Comparison of ENCODE assay signal across 23 cellular contexts in the genomic region with DNA sequence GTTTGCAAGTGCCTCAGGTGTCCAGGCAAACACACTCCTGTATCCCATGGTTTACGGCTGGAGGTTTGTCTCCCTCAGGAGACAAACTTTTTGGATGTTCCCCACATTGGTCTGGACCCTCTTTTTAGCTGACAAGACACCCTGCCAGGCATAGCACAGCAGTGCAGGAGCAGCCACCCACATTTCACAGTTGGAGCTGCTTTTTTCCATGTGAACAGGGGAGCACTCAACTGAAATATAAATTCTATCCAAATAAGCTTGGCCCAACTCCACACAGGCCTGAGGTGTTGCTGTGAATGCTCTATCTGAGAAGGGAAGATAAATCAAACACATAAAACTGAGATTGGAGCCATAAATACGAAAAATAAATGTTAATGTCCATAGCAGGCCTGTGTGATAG.
"Had no signal": no experiment of that assay in that cellular context is flagged by ENCODE, and none has a peak within 500 bp of the region (broad histone marks: within the 10 kb centered on the region; RNA-seq: fewer than 3 reads in every experiment).

No MANE protein-coding gene starts in this region.

- H3K27me3 Mint-ChIP-seq: dendritic cell treated with granulocyte-macrophage colony-stimulating factor and Interleukin-4, amounts not matched to agents 40 ng/mL and 50 ng/mL, for 4 days; effector memory CD8-positive, alpha-beta T cell had no signal

- ATAC-seq: effector memory CD8-positive, alpha-beta T cell; esophagus mucosa; gastrocnemius medialis; gastroesophageal sphincter; heart left ventricle; heart right ventricle had no signal

- DNase-seq: colonic mucosa; cortex of kidney; effector CD4-positive, alpha-beta T cell; effector CD8-positive, alpha-beta T cell; effector memory CD4-positive, alpha-beta T cell; effector memory CD8-positive, alpha-beta T cell; erythroblast; esophagus squamous epithelium; foreskin keratinocyte; foreskin melanocyte; gastrocnemius medialis; head of caudate nucleus; heart left ventricle; heart right ventricle had no signal

- H3K4me2 ChIP-seq: hepatocyte had no signal

- H3K4me1 ChIP-seq: colonic mucosa, esophagus muscularis mucosa, esophagus squamous epithelium, foreskin keratinocyte, gastrocnemius medialis, gastroesophageal sphincter, heart left ventricle, heart right ventricle had no signal

- H3K4me3 Mint-ChIP-seq: dendritic cell treated with granulocyte-macrophage colony-stimulating factor and Interleukin-4, amounts not matched to agents 40 ng/mL and 50 ng/mL, for 4 days; effector memory CD8-positive, alpha-beta T cell; endodermal cell had no signal

- H2AFZ ChIP-seq: hepatocyte had no signal

- H3K27ac Mint-ChIP-seq: dendritic cell treated with granulocyte-macrophage colony-stimulating factor and Interleukin-4, amounts not matched to agents 40 ng/mL and 50 ng/mL, for 4 days; effector memory CD8-positive, alpha-beta T cell; endodermal cell had no signal

- H3K27me3 ChIP-seq: colonic mucosa, dorsolateral prefrontal cortex, esophagus muscularis mucosa, esophagus squamous epithelium, foreskin keratinocyte, gastrocnemius medialis, gastroesophageal sphincter, heart left ventricle, heart right ventricle, hepatocyte had no signal

- H3K27ac ChIP-seq: colonic mucosa, coronary artery, epithelial cell of prostate, esophagus muscularis mucosa, esophagus squamous epithelium, foreskin keratinocyte, gastrocnemius medialis, gastroesophageal sphincter, heart left ventricle, heart right ventricle, hepatocyte had no signal

- H3K79me2 ChIP-seq: hepatocyte had no signal

- H3K9me3 ChIP-seq: colonic mucosa, esophagus squamous epithelium, gastrocnemius medialis had no signal
